Comparison of ENCODE assay signal across 9 cellular contexts in genomic region chr1:32998009-32998555, GRCh38. TPM values are rescaled to one million over a fixed set of nuclear protein-coding genes. Genes with fewer than 3 reads are reported as not detected.
A peak's percentile ranks its signal among the peaks of the same experiment; 100 is the strongest.
DNase-seq lines count a peak whose midpoint lies in the region; ATAC-seq and TF ChIP-seq lines count a peak whose summit lies in the region.
"Had no signal": no experiment of that assay in that cellular context is flagged by ENCODE, and none has a peak within 500 bp of the region (broad histone marks: within the 10 kb centered on the region; RNA-seq: fewer than 3 reads in every experiment).

No MANE protein-coding gene starts in this region.

- no peak overlapping the region for H3K18ac ChIP-seq in H9 (ENCODE audit: insufficient read length, low read depth, low read length)
- H3K18ac ChIP-seq in mesendoderm (ENCODE audit: low read length), result no peak overlapping the region

- H3K36me3 ChIP-seq in ACC112 (ENCODE audit: insufficient read depth, low read length) (no peaks in the 10 kb centered on the region), right lobe of liver (no peaks in the 10 kb centered on the region), mesendoderm (ENCODE audit: control insufficient read depth, insufficient read depth, low read length) (no peaks in the 10 kb centered on the region)

- WGBS in H9 (ENCODE audit: extremely low coverage, insufficient read length, low lambda C conversion rate), result no CpG with 5 or more reads among the region's 7 CpGs
- 44 to 75% (median 53%) methylated on average over 7 of the region's 7 CpGs for WGBS in adipose tissue, 3 donors
- WGBS in right lobe of liver (ENCODE audit: insufficient coverage, low coverage, low lambda C conversion rate, missing lambda C conversion rate), result 62% methylated on average over 4 of the region's 7 CpGs
- WGBS in mesendoderm (ENCODE audit: extremely low coverage, insufficient coverage, low lambda C conversion rate), result no CpG with 5 or more reads among the region's 7 CpGs

- H4K8ac ChIP-seq in H9 (replicated peaks; ENCODE audit: insufficient read length, low read depth, low read length), result no peak overlapping the region
- H4K8ac ChIP-seq in mesendoderm (ENCODE audit: low read depth, low read length), result no peak overlapping the region

- H3K56ac ChIP-seq in H9 (ENCODE audit: insufficient read length, low read depth, low read length) (no peak overlapping the region), mesendoderm (ENCODE audit: low read length) (no peak overlapping the region)

- H2BK120ac ChIP-seq in H9 (ENCODE audit: low read depth, low read length, poor library complexity, severe bottlenecking) (no peak overlapping the region), mesendoderm (ENCODE audit: low read depth, low read length) (no peak overlapping the region)

- H3K79me1 ChIP-seq in H9 (ENCODE audit: insufficient read depth, low read depth, low read length, poor library complexity, severe bottlenecking) (no peaks in the 10 kb centered on the region), mesendoderm (ENCODE audit: low read length) (no peaks in the 10 kb centered on the region)

- H3K14ac ChIP-seq in H9 (ENCODE audit: insufficient read depth, low read length), result no peak overlapping the region

- TF ChIP-seq POLR2A in right lobe of liver (IDR thresholded peaks at IDR 0.05), result no peak

- H4K91ac ChIP-seq in H9 (ENCODE audit: insufficient read length, low read depth, low read length), result no peak overlapping the region

- H2BK12ac ChIP-seq in H9 (ENCODE audit: insufficient read length, low read depth, low read length), result no peak overlapping the region

- no peak for TF ChIP-seq CTCF in H9 (conservative IDR thresholded peaks at IDR 0.05)
- no peak for TF ChIP-seq CTCF in right lobe of liver (IDR thresholded peaks at IDR 0.05)

- peaks cover 18 to 26% of the 10 kb centered on the region in 2 experiments for H3K4me1 Mint-ChIP-seq in H9

- H3K79me2 ChIP-seq in ACC112 (ENCODE audit: control insufficient read depth, insufficient read depth, low read length, unreplicated experiment) (no peaks in the 10 kb centered on the region), H9 (ENCODE audit: insufficient read depth, low read length) (no peaks in the 10 kb centered on the region), mesendoderm (ENCODE audit: control insufficient read depth, insufficient read depth, low read length) (no peaks in the 10 kb centered on the region)

- H3K4ac ChIP-seq in H9 (ENCODE audit: low read depth, low read length) (no peak overlapping the region), mesendoderm (ENCODE audit: low read depth, low read length) (no peak overlapping the region)

- H3K9ac ChIP-seq in H9 (ENCODE audit: extremely low read depth, insufficient read length, low read length), result no peak overlapping the region
- no peak overlapping the region for H3K9ac ChIP-seq in mesendoderm (ENCODE audit: low read length)

- H3K4me2 ChIP-seq in H9 (ENCODE audit: insufficient read depth, insufficient read length, low read length) (no peak overlapping the region), mesendoderm (ENCODE audit: low read length) (no peak overlapping the region)

- H2BK20ac ChIP-seq in H9 (ENCODE audit: low read depth, low read length, poor library complexity, severe bottlenecking), result no peak overlapping the region

- H3K23ac ChIP-seq in H9 (ENCODE audit: insufficient read length, low read depth, low read length), result no peak overlapping the region
- no peak overlapping the region for H3K23ac ChIP-seq in mesendoderm (ENCODE audit: low read length)

- no peaks in the 10 kb centered on the region; the same call in 1 of the 2 replicates for H3K27me3 Mint-ChIP-seq in H9 (ENCODE audit: low read depth)

- H2AFZ ChIP-seq in ACC112 (ENCODE audit: low read length, unreplicated experiment) (no peak overlapping the region), H9 (ENCODE audit: low read length) (no peak overlapping the region)

- H3K9me3 ChIP-seq in H9 (ENCODE audit: control insufficient read depth, low read depth, low read length), result no peaks in the 10 kb centered on the region
- no peaks in the 10 kb centered on the region for H3K9me3 ChIP-seq in right lobe of liver

- DNase-seq in H9, result no peak
- DNase-seq in right lobe of liver, result peak in 1 of 3 donors; percentile 32
- DNase-seq in mesendoderm, result no peak
- no peak for DNase-seq in NCI-H1930 (lab: John Stamatoyannopoulos, UW)
- DNase-seq: DMS53 had no signal

- H3K27me3 ChIP-seq in ACC112 (ENCODE audit: insufficient read depth, low read length), result no peaks in the 10 kb centered on the region
- H3K27me3 ChIP-seq in H9 (ENCODE audit: insufficient read depth, low read length), result no peaks in the 10 kb centered on the region
- no peaks in the 10 kb centered on the region for H3K27me3 ChIP-seq in right lobe of liver
- no peaks in the 10 kb centered on the region for H3K27me3 ChIP-seq in mesendoderm (ENCODE audit: insufficient read depth, low read length, poor library complexity)

- H4K5ac ChIP-seq in H9 (ENCODE audit: insufficient read length, low read depth, low read length) (no peak overlapping the region), mesendoderm (ENCODE audit: low read length) (no peak overlapping the region)

- intact Hi-C loops in right lobe of liver (cut with DNase I), result no loop called here

- H2AK5ac ChIP-seq in H9 (ENCODE audit: insufficient read length, low read length) (no peak overlapping the region), mesendoderm (ENCODE audit: low read length) (no peak overlapping the region)

- H3K9me3 Mint-ChIP-seq in H9, result no peaks in the 10 kb centered on the region

- H3T11ph ChIP-seq in H9 (ENCODE audit: low read length), result no peak overlapping the region

- H3K27ac Mint-ChIP-seq in H9, result peak overlapping the region; percentile 32 to 72 (median 36); a peak in 3 of 7 replicates

- H2BK15ac ChIP-seq in H9 (ENCODE audit: low read depth, low read length) (no peak overlapping the region), mesendoderm (replicated peaks; ENCODE audit: low read depth) (no peak overlapping the region)

- no peak overlapping the region for H2BK5ac ChIP-seq in H9 (ENCODE audit: insufficient read length, low read length)
- no peak overlapping the region for H2BK5ac ChIP-seq in mesendoderm (ENCODE audit: low read length)

- H3K4me1 ChIP-seq in ACC112 (ENCODE audit: control insufficient read depth, insufficient read depth, low read length, unreplicated experiment) (peaks cover 28% of the 10 kb centered on the region), H9 (ENCODE audit: insufficient read depth, low read length) (no peaks in the 10 kb centered on the region), right lobe of liver (peaks cover 0 to 38% (median 13%) of the 10 kb centered on the region in 4 donors), mesendoderm (ENCODE audit: control insufficient read depth, low read depth, low read length) (no peaks in the 10 kb centered on the region)

- no peaks in the 10 kb centered on the region for H4K20me1 ChIP-seq in H9 (ENCODE audit: control insufficient read depth, insufficient read depth, insufficient read length)

- H3K27ac ChIP-seq in ACC112 (ENCODE audit: low read depth, low read length) (peak overlapping the region; percentile 88), H9 (ENCODE audit: insufficient read length, low read depth, low read length) (no peak overlapping the region), adipose tissue (ENCODE audit: low read depth, low read length) (peak overlapping the region; percentile 7), right lobe of liver (peak overlapping the region in 1 of 3 donors; percentile 28), mesendoderm (ENCODE audit: low read depth, low read length) (no peak overlapping the region)

- H3K36me3 Mint-ChIP-seq in H9 (ENCODE audit: insufficient read depth in 1 of 3, low read depth in 3 of 3), result no peaks in the 10 kb centered on the region

- ATAC-seq in right lobe of liver, result peak; percentile 32 to 72 (median 40)
- no peak for ATAC-seq in HG03159 (IDR thresholded peaks at IDR 0.05; ENCODE audit: unreplicated experiment)
- no peak for ATAC-seq in HG02610 (IDR thresholded peaks at IDR 0.05; ENCODE audit: unreplicated experiment)

- no peaks in the 10 kb centered on the region for H3K23me2 ChIP-seq in H9 (ENCODE audit: insufficient read length, low read depth, low read length, poor library complexity, severe bottlenecking)

- H3K4me3 ChIP-seq in ACC112 (ENCODE audit: low read depth, low read length), result no peak overlapping the region
- no peak overlapping the region for H3K4me3 ChIP-seq in right lobe of liver
- no peak overlapping the region for H3K4me3 ChIP-seq in mesendoderm (ENCODE audit: low read length)

- H3K4me3 Mint-ChIP-seq in H9, result no peak overlapping the region

RNA-seq across cellular contexts. Expression of gene RNF19B, which starts 33.5 kb away (rescaled TPM):
- total RNA-seq in H9 (2021), result 15.0 and 15.6 TPM in 2 replicates
- polyA plus RNA-seq in adipose tissue, result 10 to 100 TPM in 2 of 3 donors, 1 to 10 TPM in 1; 6.2 to 20.1 (median 11.7) TPM
- total RNA-seq in right lobe of liver, result 10 to 100 TPM in 3 of 6 experiments, 1 to 10 TPM in 3; 4.6 to 12.1 (median 8.3) TPM
- polyA plus RNA-seq in mesendoderm (2013, experiment 1 of 2), result 6.6 TPM
- polyA plus RNA-seq in mesendoderm (2013, experiment 2 of 2), result 7.1 TPM

RNA-seq across cellular contexts. Expression of gene AK2, which starts 38.6 kb away (rescaled TPM):
- total RNA-seq in H9 (2021), result 144 and 159 TPM in 2 replicates
- 100 to 1,000 TPM in 2 of 3 donors, 10 to 100 TPM in 1; 60.1 to 134 (median 116) TPM for polyA plus RNA-seq in adipose tissue
- 100 to 1,000 TPM; 119 to 301 (median 130) TPM for total RNA-seq in right lobe of liver
- polyA plus RNA-seq in mesendoderm (2013, experiment 1 of 2), result 101 TPM
- 105 TPM for polyA plus RNA-seq in mesendoderm (2013, experiment 2 of 2)

Comparison
In these comparisons a context has a peak if more than half of its experiments do, and no peak if none do; other contexts are left out.
1. H3K27ac ChIP-seq: peak in ACC112 (single experiment) and adipose tissue (single experiment); none in H9 (single experiment) and mesendoderm (single experiment).
2. ATAC-seq: peak in right lobe of liver (4 of 4); none in HG03159 (single experiment) and HG02610 (single experiment).